1 cellular context compared by ENCODE assay signal in the genomic region with DNA sequence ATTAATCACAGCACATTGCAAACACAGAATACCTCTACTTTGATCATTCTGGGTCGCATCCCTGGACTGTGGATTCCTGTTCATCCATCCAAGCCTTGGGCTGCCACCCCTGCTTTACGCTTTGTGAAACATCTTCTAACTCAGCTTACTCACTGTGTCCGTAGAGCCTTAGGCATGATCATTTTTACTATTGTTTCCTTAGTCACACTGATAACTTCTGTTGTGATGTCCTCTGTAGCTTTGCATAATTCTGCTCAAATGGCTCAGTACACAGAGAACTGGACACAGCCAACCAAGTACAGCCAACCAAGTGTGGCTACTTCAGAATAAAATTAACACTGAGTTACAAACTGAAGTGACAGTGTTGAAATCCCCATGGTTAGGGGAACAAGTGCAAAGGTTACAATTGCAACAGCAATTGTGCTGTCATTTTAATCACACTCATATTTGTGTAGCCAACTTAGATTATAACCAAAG.
A peak's percentile ranks its signal among the peaks of the same experiment; 100 is the strongest.
TF ChIP-seq lines count a peak whose summit lies in the region.

No MANE protein-coding gene starts in this region.

TF ChIP-seq in HepG2, 621 proteins besides CTCF, POLR2A, EP300 and RAD21 (continued from another document and continues in another):
- TF ChIP-seq, protein P1, sequence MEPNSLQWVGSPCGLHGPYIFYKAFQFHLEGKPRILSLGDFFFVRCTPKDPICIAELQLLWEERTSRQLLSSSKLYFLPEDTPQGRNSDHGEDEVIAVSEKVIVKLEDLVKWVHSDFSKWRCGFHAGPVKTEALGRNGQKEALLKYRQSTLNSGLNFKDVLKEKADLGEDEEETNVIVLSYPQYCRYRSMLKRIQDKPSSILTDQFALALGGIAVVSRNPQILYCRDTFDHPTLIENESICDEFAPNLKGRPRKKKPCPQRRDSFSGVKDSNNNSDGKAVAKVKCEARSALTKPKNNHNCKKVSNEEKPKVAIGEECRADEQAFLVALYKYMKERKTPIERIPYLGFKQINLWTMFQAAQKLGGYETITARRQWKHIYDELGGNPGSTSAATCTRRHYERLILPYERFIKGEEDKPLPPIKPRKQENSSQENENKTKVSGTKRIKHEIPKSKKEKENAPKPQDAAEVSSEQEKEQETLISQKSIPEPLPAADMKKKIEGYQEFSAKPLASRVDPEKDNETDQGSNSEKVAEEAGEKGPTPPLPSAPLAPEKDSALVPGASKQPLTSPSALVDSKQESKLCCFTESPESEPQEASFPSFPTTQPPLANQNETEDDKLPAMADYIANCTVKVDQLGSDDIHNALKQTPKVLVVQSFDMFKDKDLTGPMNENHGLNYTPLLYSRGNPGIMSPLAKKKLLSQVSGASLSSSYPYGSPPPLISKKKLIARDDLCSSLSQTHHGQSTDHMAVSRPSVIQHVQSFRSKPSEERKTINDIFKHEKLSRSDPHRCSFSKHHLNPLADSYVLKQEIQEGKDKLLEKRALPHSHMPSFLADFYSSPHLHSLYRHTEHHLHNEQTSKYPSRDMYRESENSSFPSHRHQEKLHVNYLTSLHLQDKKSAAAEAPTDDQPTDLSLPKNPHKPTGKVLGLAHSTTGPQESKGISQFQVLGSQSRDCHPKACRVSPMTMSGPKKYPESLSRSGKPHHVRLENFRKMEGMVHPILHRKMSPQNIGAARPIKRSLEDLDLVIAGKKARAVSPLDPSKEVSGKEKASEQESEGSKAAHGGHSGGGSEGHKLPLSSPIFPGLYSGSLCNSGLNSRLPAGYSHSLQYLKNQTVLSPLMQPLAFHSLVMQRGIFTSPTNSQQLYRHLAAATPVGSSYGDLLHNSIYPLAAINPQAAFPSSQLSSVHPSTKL (CRISPR knock-in tag; IDR thresholded peaks at IDR 0.05), result peak; percentile 31; the same call in 1 of the 2 replicates
- peak; percentile 60 for TF ChIP-seq GATAD2A (CRISPR knock-in tag; IDR thresholded peaks at IDR 0.05)
- peak; percentile 72 for TF ChIP-seq CEBPG (CRISPR knock-in tag; IDR thresholded peaks at IDR 0.05)
- TF ChIP-seq RARG (CRISPR knock-in tag; IDR thresholded peaks at IDR 0.05; ENCODE audit: low read depth), result no peak
- TF ChIP-seq, protein P2, sequence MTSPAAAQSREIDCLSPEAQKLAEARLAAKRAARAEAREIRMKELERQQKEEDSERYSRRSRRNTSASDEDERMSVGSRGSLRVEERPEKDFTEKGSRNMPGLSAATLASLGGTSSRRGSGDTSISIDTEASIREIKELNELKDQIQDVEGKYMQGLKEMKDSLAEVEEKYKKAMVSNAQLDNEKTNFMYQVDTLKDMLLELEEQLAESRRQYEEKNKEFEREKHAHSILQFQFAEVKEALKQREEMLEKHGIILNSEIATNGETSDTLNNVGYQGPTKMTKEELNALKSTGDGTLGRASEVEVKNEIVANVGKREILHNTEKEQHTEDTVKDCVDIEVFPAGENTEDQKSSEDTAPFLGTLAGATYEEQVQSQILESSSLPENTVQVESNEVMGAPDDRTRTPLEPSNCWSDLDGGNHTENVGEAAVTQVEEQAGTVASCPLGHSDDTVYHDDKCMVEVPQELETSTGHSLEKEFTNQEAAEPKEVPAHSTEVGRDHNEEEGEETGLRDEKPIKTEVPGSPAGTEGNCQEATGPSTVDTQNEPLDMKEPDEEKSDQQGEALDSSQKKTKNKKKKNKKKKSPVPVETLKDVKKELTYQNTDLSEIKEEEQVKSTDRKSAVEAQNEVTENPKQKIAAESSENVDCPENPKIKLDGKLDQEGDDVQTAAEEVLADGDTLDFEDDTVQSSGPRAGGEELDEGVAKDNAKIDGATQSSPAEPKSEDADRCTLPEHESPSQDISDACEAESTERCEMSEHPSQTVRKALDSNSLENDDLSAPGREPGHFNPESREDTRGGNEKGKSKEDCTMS (CRISPR knock-in tag; conservative IDR thresholded peaks at IDR 0.05), result no peak
- TF ChIP-seq NAIF1 (CRISPR knock-in tag; IDR thresholded peaks at IDR 0.05; ENCODE audit: borderline replicate concordance), result no peak
- TF ChIP-seq HNF4G (IDR thresholded peaks at IDR 0.05; ENCODE audit: borderline replicate concordance, low read depth, low read length), result peak; percentile 65
- TF ChIP-seq HNF4G (CRISPR knock-in tag; IDR thresholded peaks at IDR 0.05; ENCODE audit: borderline replicate concordance, low read depth), result no peak
- no peak for TF ChIP-seq HNRNPK (IDR thresholded peaks at IDR 0.05; ENCODE audit: low read depth, low read length, poor library complexity, severe bottlenecking)
- TF ChIP-seq TARDBP (CRISPR knock-in tag; IDR thresholded peaks at IDR 0.05), result 0 out of 2 replicates have a peak, but pooled peaks have one; percentile 46
- no peak for TF ChIP-seq ZNF263 (CRISPR knock-in tag; IDR thresholded peaks at IDR 0.05)
- peak; percentile 23; the same call in 1 of the 2 replicates for TF ChIP-seq ZNF292 (CRISPR knock-in tag; IDR thresholded peaks at IDR 0.05; ENCODE audit: borderline replicate concordance, low read depth)
- TF ChIP-seq ZNF558 (CRISPR knock-in tag; IDR thresholded peaks at IDR 0.05; ENCODE audit: borderline replicate concordance), result no peak
- TF ChIP-seq GPN1 (CRISPR knock-in tag; IDR thresholded peaks at IDR 0.05; ENCODE audit: borderline replicate concordance), result no peak
- TF ChIP-seq CEBPB (IDR thresholded peaks at IDR 0.05; ENCODE audit: borderline replicate concordance, low read depth, low read length), result peak; percentile 86
- no peak for TF ChIP-seq CREB1 (IDR thresholded peaks at IDR 0.05)
- no peak for TF ChIP-seq CREB1 (CRISPR knock-in tag; IDR thresholded peaks at IDR 0.05)
- TF ChIP-seq ZSCAN29 (CRISPR knock-in tag; conservative IDR thresholded peaks at IDR 0.05), result no peak
- TF ChIP-seq ZMYM3 (CRISPR knock-in tag; IDR thresholded peaks at IDR 0.05), result no peak
- TF ChIP-seq STAT5B (CRISPR knock-in tag; IDR thresholded peaks at IDR 0.05), result no peak
- TF ChIP-seq, protein P3, sequence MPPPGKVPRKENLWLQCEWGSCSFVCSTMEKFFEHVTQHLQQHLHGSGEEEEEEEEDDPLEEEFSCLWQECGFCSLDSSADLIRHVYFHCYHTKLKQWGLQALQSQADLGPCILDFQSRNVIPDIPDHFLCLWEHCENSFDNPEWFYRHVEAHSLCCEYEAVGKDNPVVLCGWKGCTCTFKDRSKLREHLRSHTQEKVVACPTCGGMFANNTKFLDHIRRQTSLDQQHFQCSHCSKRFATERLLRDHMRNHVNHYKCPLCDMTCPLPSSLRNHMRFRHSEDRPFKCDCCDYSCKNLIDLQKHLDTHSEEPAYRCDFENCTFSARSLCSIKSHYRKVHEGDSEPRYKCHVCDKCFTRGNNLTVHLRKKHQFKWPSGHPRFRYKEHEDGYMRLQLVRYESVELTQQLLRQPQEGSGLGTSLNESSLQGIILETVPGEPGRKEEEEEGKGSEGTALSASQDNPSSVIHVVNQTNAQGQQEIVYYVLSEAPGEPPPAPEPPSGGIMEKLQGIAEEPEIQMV (CRISPR knock-in tag; IDR thresholded peaks at IDR 0.05; ENCODE audit: low read depth), result no peak
- TF ChIP-seq, protein P4, sequence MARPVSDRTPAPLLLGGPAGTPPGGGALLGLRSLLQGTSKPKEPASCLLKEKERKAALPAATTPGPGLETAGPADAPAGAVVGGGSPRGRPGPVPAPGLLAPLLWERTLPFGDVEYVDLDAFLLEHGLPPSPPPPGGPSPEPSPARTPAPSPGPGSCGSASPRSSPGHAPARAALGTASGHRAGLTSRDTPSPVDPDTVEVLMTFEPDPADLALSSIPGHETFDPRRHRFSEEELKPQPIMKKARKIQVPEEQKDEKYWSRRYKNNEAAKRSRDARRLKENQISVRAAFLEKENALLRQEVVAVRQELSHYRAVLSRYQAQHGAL (CRISPR knock-in tag; IDR thresholded peaks at IDR 0.05; ENCODE audit: not compliant biosample characterization), result no peak
- TF ChIP-seq, protein P5, sequence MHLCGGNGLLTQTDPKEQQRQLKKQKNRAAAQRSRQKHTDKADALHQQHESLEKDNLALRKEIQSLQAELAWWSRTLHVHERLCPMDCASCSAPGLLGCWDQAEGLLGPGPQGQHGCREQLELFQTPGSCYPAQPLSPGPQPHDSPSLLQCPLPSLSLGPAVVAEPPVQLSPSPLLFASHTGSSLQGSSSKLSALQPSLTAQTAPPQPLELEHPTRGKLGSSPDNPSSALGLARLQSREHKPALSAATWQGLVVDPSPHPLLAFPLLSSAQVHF (CRISPR knock-in tag; IDR thresholded peaks at IDR 0.05), result no peak
- no peak for TF ChIP-seq MTF1 (CRISPR knock-in tag; IDR thresholded peaks at IDR 0.05)
- no peak for TF ChIP-seq ZNF367 (CRISPR knock-in tag; IDR thresholded peaks at IDR 0.05; ENCODE audit: borderline replicate concordance)
- TF ChIP-seq KAT2B (IDR thresholded peaks at IDR 0.05; ENCODE audit: borderline replicate concordance, low read depth, low read length), result no peak
- no peak for TF ChIP-seq FOXP1 (IDR thresholded peaks at IDR 0.05)
- 0 out of 2 replicates have a peak, but pooled peaks have one; percentile 27 for TF ChIP-seq FOXP1 (CRISPR knock-in tag; IDR thresholded peaks at IDR 0.05)
- TF ChIP-seq, protein P6, sequence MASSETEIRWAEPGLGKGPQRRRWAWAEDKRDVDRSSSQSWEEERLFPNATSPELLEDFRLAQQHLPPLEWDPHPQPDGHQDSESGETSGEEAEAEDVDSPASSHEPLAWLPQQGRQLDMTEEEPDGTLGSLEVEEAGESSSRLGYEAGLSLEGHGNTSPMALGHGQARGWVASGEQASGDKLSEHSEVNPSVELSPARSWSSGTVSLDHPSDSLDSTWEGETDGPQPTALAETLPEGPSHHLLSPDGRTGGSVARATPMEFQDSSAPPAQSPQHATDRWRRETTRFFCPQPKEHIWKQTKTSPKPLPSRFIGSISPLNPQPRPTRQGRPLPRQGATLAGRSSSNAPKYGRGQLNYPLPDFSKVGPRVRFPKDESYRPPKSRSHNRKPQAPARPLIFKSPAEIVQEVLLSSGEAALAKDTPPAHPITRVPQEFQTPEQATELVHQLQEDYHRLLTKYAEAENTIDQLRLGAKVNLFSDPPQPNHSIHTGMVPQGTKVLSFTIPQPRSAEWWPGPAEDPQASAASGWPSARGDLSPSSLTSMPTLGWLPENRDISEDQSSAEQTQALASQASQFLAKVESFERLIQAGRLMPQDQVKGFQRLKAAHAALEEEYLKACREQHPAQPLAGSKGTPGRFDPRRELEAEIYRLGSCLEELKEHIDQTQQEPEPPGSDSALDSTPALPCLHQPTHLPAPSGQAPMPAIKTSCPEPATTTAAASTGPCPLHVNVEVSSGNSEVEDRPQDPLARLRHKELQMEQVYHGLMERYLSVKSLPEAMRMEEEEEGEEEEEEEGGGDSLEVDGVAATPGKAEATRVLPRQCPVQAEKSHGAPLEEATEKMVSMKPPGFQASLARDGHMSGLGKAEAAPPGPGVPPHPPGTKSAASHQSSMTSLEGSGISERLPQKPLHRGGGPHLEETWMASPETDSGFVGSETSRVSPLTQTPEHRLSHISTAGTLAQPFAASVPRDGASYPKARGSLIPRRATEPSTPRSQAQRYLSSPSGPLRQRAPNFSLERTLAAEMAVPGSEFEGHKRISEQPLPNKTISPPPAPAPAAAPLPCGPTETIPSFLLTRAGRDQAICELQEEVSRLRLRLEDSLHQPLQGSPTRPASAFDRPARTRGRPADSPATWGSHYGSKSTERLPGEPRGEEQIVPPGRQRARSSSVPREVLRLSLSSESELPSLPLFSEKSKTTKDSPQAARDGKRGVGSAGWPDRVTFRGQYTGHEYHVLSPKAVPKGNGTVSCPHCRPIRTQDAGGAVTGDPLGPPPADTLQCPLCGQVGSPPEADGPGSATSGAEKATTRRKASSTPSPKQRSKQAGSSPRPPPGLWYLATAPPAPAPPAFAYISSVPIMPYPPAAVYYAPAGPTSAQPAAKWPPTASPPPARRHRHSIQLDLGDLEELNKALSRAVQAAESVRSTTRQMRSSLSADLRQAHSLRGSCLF (CRISPR knock-in tag; IDR thresholded peaks at IDR 0.05; ENCODE audit: borderline replicate concordance), result no peak
- no peak for TF ChIP-seq FOSL1 (CRISPR knock-in tag; IDR thresholded peaks at IDR 0.05; ENCODE audit: borderline replicate concordance)
- TF ChIP-seq RAD51 (IDR thresholded peaks at IDR 0.05; ENCODE audit: borderline replicate concordance), result no peak
- TF ChIP-seq ZSCAN30 (CRISPR knock-in tag; IDR thresholded peaks at IDR 0.05), result no peak
- TF ChIP-seq ZC3H13 (CRISPR knock-in tag; IDR thresholded peaks at IDR 0.05), result no peak
- no peak for TF ChIP-seq TAF15 (IDR thresholded peaks at IDR 0.05; ENCODE audit: low read depth, low read length, poor library complexity, severe bottlenecking)
